Comparison of ENCODE assay signal across 2 cellular contexts in the genomic region with DNA sequence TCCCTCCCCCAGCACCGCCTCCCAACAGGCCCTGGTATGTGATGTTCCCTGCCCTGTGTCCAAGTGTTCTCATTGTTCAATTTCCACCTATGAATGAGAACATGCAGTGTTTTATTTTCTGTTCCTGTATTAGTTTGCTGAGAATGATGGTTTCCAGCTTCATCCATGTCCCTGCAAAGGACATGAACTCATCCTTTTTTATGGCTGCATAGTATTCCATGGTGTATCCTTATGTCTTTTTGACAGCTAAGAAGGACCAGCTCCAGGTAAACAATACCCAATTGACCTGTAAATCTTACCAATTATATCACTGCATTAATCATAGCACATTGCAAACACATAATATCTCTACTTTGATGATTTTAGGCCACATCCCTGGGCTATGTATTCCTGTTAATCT. TPM values are rescaled to one million over a fixed set of nuclear protein-coding genes. Genes with fewer than 3 reads are reported as not detected.
"Had no signal": no experiment of that assay in that cellular context is flagged by ENCODE, and none has a peak within 500 bp of the region (broad histone marks: within the 10 kb centered on the region; RNA-seq: fewer than 3 reads in every experiment).

No MANE protein-coding gene starts in this region.

RNA-seq across cellular contexts. Expression of a gene that starts 23.8 kb away (rescaled TPM):
- total RNA-seq: MCF 10A, NCI-H460 had no signal

RNA-seq across cellular contexts. Expression of a gene that starts 33.8 kb away (rescaled TPM):
- total RNA-seq: MCF 10A, NCI-H460 had no signal
